Comparison of ENCODE assay signal across 23 cellular contexts in genomic region chr17:48901241-48901640, GRCh38.
"Had no signal": no experiment of that assay in that cellular context is flagged by ENCODE, and none has a peak within 500 bp of the region (broad histone marks: within the 10 kb centered on the region; RNA-seq: fewer than 3 reads in every experiment).

No MANE protein-coding gene starts in this region.

- H3K4me1 Mint-ChIP-seq: naive B cell, neural crest cell had no signal

- DNase-seq: activated CD4-positive, alpha-beta T cell treated with anti-CD3 and anti-CD28 coated beads, Interleukin-2, amount 50 U/mL, for 1 hour; activated CD8-positive, alpha-beta memory T cell treated with anti-CD3 and anti-CD28 coated beads, Interleukin-2, amount 50 U/mL, for 48 hours; activated effector memory CD4-positive, alpha-beta T cell treated with Interleukin-2 at 50 U/mL for 16 hours; activated naive CD4-positive, alpha-beta T cell treated with anti-CD3 and anti-CD28 coated beads, Interleukin-2, amount 50 U/mL, for 16 hours; activated T-cell treated with anti-CD3 and anti-CD28 coated beads, Interleukin-2, amount 50 U/mL, for 48 hours; brain microvascular endothelial cell; heart left ventricle; kidney glomerular epithelial cell; left ventricle myocardium inferior; mammary epithelial cell; mucosa of descending colon; naive B cell; stimulated activated CD4-positive, alpha-beta T cell treated with anti-CD3 and anti-CD28 coated beads, Interleukin-2, amount 100 ng/mL, for 24 hours; stimulated activated naive CD4-positive, alpha-beta T cell treated with Interleukin-2 at 50 U/mL for 16 hours; T-helper 9 cell; tibial artery had no signal

- H3K27ac ChIP-seq: brain microvascular endothelial cell, coronary artery, gastroesophageal sphincter, heart left ventricle, left ventricle myocardium inferior, prostate gland, right atrium auricular region, tibial artery had no signal

- H3K36me3 ChIP-seq: prostate gland had no signal

- H3K27me3 Mint-ChIP-seq: naive B cell had no signal

- H3K9me3 ChIP-seq: gastroesophageal sphincter, heart left ventricle, left ventricle myocardium inferior, mucosa of descending colon, prostate gland, right atrium auricular region, tibial artery had no signal

- H3K4me3 Mint-ChIP-seq: naive B cell, neural crest cell had no signal

- H3K9me3 Mint-ChIP-seq: naive B cell, neural crest cell had no signal

- FAIRE-seq: endometrium, urothelium cell line had no signal

- H3K4me3 ChIP-seq: coronary artery, gastroesophageal sphincter, heart left ventricle, left ventricle myocardium inferior, mucosa of descending colon, prostate gland, right atrium auricular region, tibial artery had no signal

- H3K4me1 ChIP-seq: gastroesophageal sphincter, left ventricle myocardium inferior, prostate gland, right atrium auricular region, tibial artery had no signal

- H3K36me3 Mint-ChIP-seq: naive B cell had no signal

- ATAC-seq: gastroesophageal sphincter, heart left ventricle, mucosa of descending colon had no signal

- H3K27me3 ChIP-seq: brain microvascular endothelial cell, gastroesophageal sphincter, heart left ventricle, right atrium auricular region, tibial artery had no signal
